ENCODE assay signal across 13 cellular contexts in the genomic region with DNA sequence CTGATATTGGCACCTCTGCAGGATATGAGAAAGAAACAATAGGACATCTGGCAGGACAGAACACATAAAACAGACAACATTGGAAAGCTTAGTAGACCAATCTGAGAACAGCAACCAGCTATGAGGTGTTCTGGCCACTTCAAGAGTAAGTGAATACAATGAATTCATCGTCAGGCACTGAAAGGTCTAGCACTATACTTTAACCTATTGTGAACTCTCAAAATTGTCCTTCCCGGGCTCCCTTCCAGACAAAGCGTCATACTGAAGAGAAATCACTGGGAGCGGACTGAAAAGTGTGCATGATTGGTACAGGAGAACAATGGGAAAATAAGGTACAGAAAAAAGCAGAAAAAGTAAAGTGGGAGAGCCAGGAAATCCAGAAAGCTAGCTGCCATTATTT.
"Had no signal": no experiment of that assay in that cellular context is flagged by ENCODE, and none has a peak within 500 bp of the region (broad histone marks: within the 10 kb centered on the region; RNA-seq: fewer than 3 reads in every experiment).

No MANE protein-coding gene starts in this region.

- H3K27ac ChIP-seq: cardiac muscle cell, gastrocnemius medialis, heart right ventricle had no signal

- H3K4me1 Mint-ChIP-seq: activated CD8-positive, alpha-beta memory T cell treated with anti-CD3 and anti-CD28 coated beads, Interleukin-2, amount 10 ng/mL, durations not matched to agents 7 days and 5 days had no signal

- H3K4me3 ChIP-seq: cardiac muscle cell, gastrocnemius medialis, heart right ventricle had no signal

- H3K27me3 ChIP-seq: cardiac muscle cell, gastrocnemius medialis, heart right ventricle had no signal

- H3K4me3 Mint-ChIP-seq: activated CD8-positive, alpha-beta memory T cell treated with anti-CD3 and anti-CD28 coated beads, Interleukin-2, amount 10 ng/mL, durations not matched to agents 7 days and 5 days; activated T-cell treated with anti-CD3 and anti-CD28 coated beads, Interleukin-2, amount 50 U/mL, for 4 hours; nephron; stimulated activated naive CD8-positive, alpha-beta T cell treated with anti-CD3 and anti-CD28 coated beads, Interleukin-15, Interleukin-2, amounts not matched to agents 100 ng/mL and 50 ng/mL, for 24 hours had no signal

- H3K9me3 Mint-ChIP-seq: activated T-cell treated with anti-CD3 and anti-CD28 coated beads, Interleukin-2, amount 50 U/mL, for 4 hours had no signal

- H3K36me3 Mint-ChIP-seq: activated CD8-positive, alpha-beta memory T cell treated with anti-CD3 and anti-CD28 coated beads, Interleukin-2, amount 10 ng/mL, durations not matched to agents 7 days and 5 days had no signal

- H3K36me3 ChIP-seq: cardiac muscle cell, gastrocnemius medialis had no signal

- H3K9me3 ChIP-seq: gastrocnemius medialis had no signal

- DNase-seq: activated CD4-positive, alpha-beta T cell treated with anti-CD3 and anti-CD28 coated beads, Interleukin-2, amount 50 U/mL, for 4 hours; activated CD4-positive, CD25-positive, alpha-beta regulatory T cell treated with anti-CD3 and anti-CD28 coated beads, Interleukin-2, amount 50 U/mL, for 72 hours; activated CD8-positive, alpha-beta memory T cell treated with anti-CD3 and anti-CD28 coated beads, Interleukin-2, amount 10 ng/mL, durations not matched to agents 7 days and 5 days; activated gamma-delta T cell treated with Interleukin-2 at 50 U/mL for 16 hours; activated T-cell treated with anti-CD3 and anti-CD28 coated beads, Interleukin-2, amount 50 U/mL, for 4 hours; gastrocnemius medialis; heart right ventricle; stimulated activated CD4-positive, alpha-beta T cell treated with anti-CD3 and anti-CD28 coated beads, Interleukin-4, amount 100 ng/mL, for 1 hour; stimulated activated CD8-positive, alpha-beta memory T cell treated with anti-CD3 and anti-CD28 coated beads, Interleukin-4, amount 100 ng/mL, for 48 hours; T-helper 9 cell had no signal

- H3K27ac Mint-ChIP-seq: activated CD8-positive, alpha-beta memory T cell treated with anti-CD3 and anti-CD28 coated beads, Interleukin-2, amount 10 ng/mL, durations not matched to agents 7 days and 5 days; stimulated activated naive CD8-positive, alpha-beta T cell treated with anti-CD3 and anti-CD28 coated beads, Interleukin-15, Interleukin-2, amounts not matched to agents 100 ng/mL and 50 ng/mL, for 24 hours had no signal
